In genomic region chr7:128240696-128241386, GRCh38 we compare ENCODE assay signal across 16 cellular contexts. TPM values are rescaled to one million over a fixed set of nuclear protein-coding genes. Genes with fewer than 3 reads are reported as not detected.
"Had no signal": no experiment of that assay in that cellular context is flagged by ENCODE, and none has a peak within 500 bp of the region (broad histone marks: within the 10 kb centered on the region; RNA-seq: fewer than 3 reads in every experiment).

Gene LEP, plus strand, starts transcription at chr7:128241278. Its CDS starts 10,741 bp downstream, at chr7:128252019.

- H3K27ac ChIP-seq: adrenal gland, heart left ventricle, lower lobe of right lung, SK-N-MC had no signal

- H3K9me3 ChIP-seq: adrenal gland had no signal

- DNase-seq: activated CD4-positive, alpha-beta T cell treated with anti-CD3 and anti-CD28 coated beads, Interleukin-2, amount 10 ng/mL, durations not matched to agents 24 days and 14 days; activated CD4-positive, CD25-positive, alpha-beta regulatory T cell; activated naive CD4-positive, alpha-beta T cell treated with anti-CD3 and anti-CD28 coated beads, Interleukin-2, amount 10 ng/mL, durations not matched to agents 7 days and 5 days; adrenal gland; central memory CD4-positive, alpha-beta T cell; effector CD8-positive, alpha-beta T cell; heart left ventricle; lower lobe of right lung; mucosa of descending colon; naive thymus-derived CD4-positive, alpha-beta T cell; stimulated activated naive CD8-positive, alpha-beta T cell treated with anti-CD3 and anti-CD28 coated beads, Interleukin-15, amount 100 ng/mL, for 72 hours had no signal

- H3K4me1 ChIP-seq: adrenal gland, lower lobe of right lung had no signal

- H3K4me3 ChIP-seq: adrenal gland, heart left ventricle, lower lobe of right lung, mucosa of descending colon, SK-N-MC, smooth muscle cell had no signal

- ATAC-seq: heart left ventricle; lower lobe of right lung; mucosa of descending colon; naive thymus-derived CD4-positive, alpha-beta T cell; stimulated activated naive CD8-positive, alpha-beta T cell treated with anti-CD3 and anti-CD28 coated beads, Interleukin-15, amount 100 ng/mL, for 72 hours had no signal

- H3K4me2 ChIP-seq: smooth muscle cell had no signal

- H3K27ac Mint-ChIP-seq: activated CD4-positive, alpha-beta T cell treated with anti-CD3 and anti-CD28 coated beads, Interleukin-2, amount 10 ng/mL, durations not matched to agents 24 days and 14 days; activated naive CD4-positive, alpha-beta T cell treated with anti-CD3 and anti-CD28 coated beads, Interleukin-2, amount 10 ng/mL, durations not matched to agents 7 days and 5 days; naive thymus-derived CD4-positive, alpha-beta T cell; progenitor cell of endocrine pancreas; stimulated activated naive CD8-positive, alpha-beta T cell treated with anti-CD3 and anti-CD28 coated beads, Interleukin-15, amount 100 ng/mL, for 72 hours had no signal

- H3K4me3 Mint-ChIP-seq: activated CD4-positive, alpha-beta T cell treated with anti-CD3 and anti-CD28 coated beads, Interleukin-2, amount 10 ng/mL, durations not matched to agents 24 days and 14 days; activated naive CD4-positive, alpha-beta T cell treated with anti-CD3 and anti-CD28 coated beads, Interleukin-2, amount 10 ng/mL, durations not matched to agents 7 days and 5 days; naive thymus-derived CD4-positive, alpha-beta T cell; stimulated activated naive CD8-positive, alpha-beta T cell treated with anti-CD3 and anti-CD28 coated beads, Interleukin-15, amount 100 ng/mL, for 72 hours had no signal

- H3K36me3 ChIP-seq: adrenal gland, heart left ventricle, lower lobe of right lung had no signal

RNA-seq across cellular contexts. Expression of gene LEP, which starts in this region (rescaled TPM):
- total RNA-seq: activated CD4-positive, alpha-beta T cell treated with anti-CD3 and anti-CD28 coated beads, Interleukin-2, amount 10 ng/mL, durations not matched to agents 24 days and 14 days; activated CD8-positive, alpha-beta memory T cell treated with anti-CD3 and anti-CD28 coated beads for 36 hours; frontal cortex; lower lobe of right lung; progenitor cell of endocrine pancreas; smooth muscle cell had no signal
- polyA plus RNA-seq: naive thymus-derived CD4-positive, alpha-beta T cell; smooth muscle cell had no signal
